Comparison of ENCODE assay signal across 10 cellular contexts in genomic region chr7:101121631-101121995, GRCh38. TPM values are rescaled to one million over a fixed set of nuclear protein-coding genes. Genes with fewer than 3 reads are reported as not detected.
DNase-seq lines count a peak whose midpoint lies in the region; ATAC-seq and TF ChIP-seq lines count a peak whose summit lies in the region.
"Not testable (repeated sequence)": the region's sequence is repeated elsewhere in the genome, so short reads cannot be mapped to it uniquely, and the experiment has no call there.
"Had no signal": no experiment of that assay in that cellular context is flagged by ENCODE, and none has a peak within 500 bp of the region (broad histone marks: within the 10 kb centered on the region; RNA-seq: fewer than 3 reads in every experiment).

No MANE protein-coding gene starts in this region.

- POLR2A ChIA-PET in AG04450 (lab: Yijun Ruan, JAX): interaction anchor here (0.7 to 2.1 kb wide), 5 partner anchors 10 to 318 kb away, joined by 4 to 13 read pairs (median 11); partner anchors contain the start of gene TRIM56

- H3K36me3 ChIP-seq in breast epithelium; gastroesophageal sphincter; mesodermal cell (ENCODE audit: control insufficient read depth, insufficient read depth, low read length); psoas muscle (ENCODE audit: insufficient read depth in 1 of 2, low read depth in 1 of 2); thoracic aorta: not testable (repeated sequence)

- not testable (repeated sequence) for H3K4me1 ChIP-seq in breast epithelium
- H3K4me1 ChIP-seq in gastroesophageal sphincter (peaks cover 0 to 44% (median 27%) of the 10 kb centered on the region in 3 donors), mesodermal cell (ENCODE audit: control insufficient read depth, insufficient read depth, low read length, poor library complexity, severe bottlenecking) (peaks cover 72% of the 10 kb centered on the region), psoas muscle (peaks cover 12% of the 10 kb centered on the region), thoracic aorta (ENCODE audit: control insufficient read depth in 1 of 2, low read depth in 2 of 2) (peaks cover 61 to 93% of the 10 kb centered on the region in 2 donors)

- peaks cover 7 to 14% (median 9%) of the 10 kb centered on the region in 3 donors for H3K4me1 Mint-ChIP-seq in IgD-negative memory B cell
- peaks cover 30% of the 10 kb centered on the region for H3K4me1 Mint-ChIP-seq in activated T-cell treated with anti-CD3 and anti-CD28 coated beads, Interleukin-2, amount 50 U/mL, for 72 hours (ENCODE audit: low read depth)

- not testable (repeated sequence) for ATAC-seq in activated T-cell treated with anti-CD3 and anti-CD28 coated beads, Interleukin-2, amount 50 U/mL, for 72 hours (replicated peaks in 1 of 2); gastroesophageal sphincter; psoas muscle; thoracic aorta (ENCODE audit: insufficient number of reproducible peaks, low FRiP score, low read depth)

- H3K4me3 ChIP-seq in AG04450 (ENCODE audit: low read depth, low read length); mesodermal cell (ENCODE audit: extremely low read depth, insufficient read depth, low read length, poor library complexity, severe bottlenecking): not testable (repeated sequence)
- H3K4me3 ChIP-seq in breast epithelium (peak overlapping the region; percentile 29 to 62 (median 41)), gastroesophageal sphincter (peak overlapping the region in 1 of 2 donors; percentile 45), psoas muscle (peak overlapping the region; percentile 56), thoracic aorta (peak overlapping the region; percentile 68)

- peak overlapping the region; percentile 99 for H3K27ac ChIP-seq in AG04450 (ENCODE audit: low read depth, low read length)
- peak overlapping the region; percentile 69 to 90 for H3K27ac ChIP-seq in breast epithelium
- H3K27ac ChIP-seq in gastroesophageal sphincter: peak overlapping the region; percentile 71 to 89 (median 86)
- peak overlapping the region; percentile 98 for H3K27ac ChIP-seq in mesodermal cell (ENCODE audit: low read depth, low read length, severe bottlenecking)
- not testable (repeated sequence) for H3K27ac ChIP-seq in psoas muscle
- peak overlapping the region; percentile 88 to 93 for H3K27ac ChIP-seq in thoracic aorta

- H3K36me3 Mint-ChIP-seq in IgD-negative memory B cell; activated T-cell treated with anti-CD3 and anti-CD28 coated beads, Interleukin-2, amount 50 U/mL, for 72 hours (ENCODE audit: insufficient read depth in 2 of 2): not testable (repeated sequence)

- H3K27me3 Mint-ChIP-seq in IgD-negative memory B cell: peaks cover 20% of the 10 kb centered on the region
- H3K27me3 Mint-ChIP-seq in activated T-cell treated with anti-CD3 and anti-CD28 coated beads, Interleukin-2, amount 50 U/mL, for 72 hours (ENCODE audit: low read depth): peaks cover 50% of the 10 kb centered on the region

- not testable (repeated sequence) for H3K27ac Mint-ChIP-seq in IgD-negative memory B cell; activated T-cell treated with anti-CD3 and anti-CD28 coated beads, Interleukin-2, amount 50 U/mL, for 72 hours

- TF ChIP-seq CTCF in AG04450 (IDR thresholded peaks at IDR 0.05; ENCODE audit: low read depth, low read length); breast epithelium (IDR thresholded peaks at IDR 0.05); gastroesophageal sphincter (IDR thresholded peaks at IDR 0.05); psoas muscle (IDR thresholded peaks at IDR 0.05); thoracic aorta (IDR thresholded peaks at IDR 0.05): not testable (repeated sequence)

- intact Hi-C loops in breast epithelium (cut with DNase I; ENCODE audit: low total_unique reads); psoas muscle (cut with DNase I): not testable (repeated sequence)

- not testable (repeated sequence) for H3K9me3 Mint-ChIP-seq in IgD-negative memory B cell; activated T-cell treated with anti-CD3 and anti-CD28 coated beads, Interleukin-2, amount 50 U/mL, for 72 hours

- not testable (repeated sequence) for TF ChIP-seq EP300 in gastroesophageal sphincter (IDR thresholded peaks at IDR 0.05)

- CTCF ChIA-PET in AG04450 (lab: Charles Lee): not testable (repeated sequence)

- H3K9me3 ChIP-seq in AG04450 (ENCODE audit: control insufficient read depth, insufficient read depth, low read length); breast epithelium; gastroesophageal sphincter; mesodermal cell (ENCODE audit: control insufficient read depth, low read length); psoas muscle; thoracic aorta: not testable (repeated sequence)

- not testable (repeated sequence) for H3K27me3 ChIP-seq in AG04450 (ENCODE audit: control insufficient read depth, insufficient read depth, low read length); breast epithelium; gastroesophageal sphincter; thoracic aorta (replicated peaks; ENCODE audit: insufficient read depth)
- peaks cover 0 to 57% (median 2%) of the 10 kb centered on the region in 3 donors for H3K27me3 ChIP-seq in psoas muscle (ENCODE audit: insufficient read depth in 3 of 3, low read length in 2 of 3)

- DNase-seq in AG04450 (ENCODE audit: low read depth, low spot score); activated T-cell treated with anti-CD3 and anti-CD28 coated beads, Interleukin-2, amount 50 U/mL, for 72 hours; breast epithelium (ENCODE audit: low spot score in 2 of 2); psoas muscle; thoracic aorta (ENCODE audit: low spot score): not testable (repeated sequence)

- WGBS in gastroesophageal sphincter (ENCODE audit: low coverage in 1 of 2), 2 donors: 0 to 45% methylated on average over 2 to 9 of the region's 9 CpGs
- WGBS in mesodermal cell (ENCODE audit: insufficient coverage in 2 of 2), 2 experiments: 82 to 87% methylated on average over 2 to 3 of the region's 9 CpGs
- 61 to 65% (median 62%) methylated on average over 8 of the region's 9 CpGs for WGBS in psoas muscle, 3 donors

- not testable (repeated sequence) for TF ChIP-seq POLR2A in breast epithelium (IDR thresholded peaks at IDR 0.05); gastroesophageal sphincter (IDR thresholded peaks at IDR 0.05)

- peak overlapping the region in 3 of 4 donors; percentile 70 to 89 (median 88) for H3K4me3 Mint-ChIP-seq in IgD-negative memory B cell
- H3K4me3 Mint-ChIP-seq in activated T-cell treated with anti-CD3 and anti-CD28 coated beads, Interleukin-2, amount 50 U/mL, for 72 hours: peak overlapping the region; percentile 71 to 80

RNA-seq across cellular contexts. Expression of gene SERPINE1, which starts 5.3 kb away (rescaled TPM):
- polyA plus RNA-seq in AG04450 (2011; rRNA removed): 356 and 417 TPM in 2 replicates
- polyA minus RNA-seq in AG04450 (2011; rRNA and poly(A)+ RNA removed): 363 and 484 TPM in 2 replicates
- not detected for polyA plus RNA-seq in IgD-negative memory B cell
- under 1 TPM in 1 of 2 donors, not detected in 1; 0.14 TPM for total RNA-seq in activated T-cell treated with anti-CD3 and anti-CD28 coated beads, Interleukin-2, amount 50 U/mL, for 72 hours
- 10 to 100 TPM in 1 of 3 donors, 1 to 10 TPM in 2; 6.2 to 24.3 (median 7.4) TPM for total RNA-seq in breast epithelium
- total RNA-seq in gastroesophageal sphincter: 10 to 100 TPM in 3 of 4 donors, 1 to 10 TPM in 1; 5.4 to 75.3 (median 19.6) TPM
- 150 TPM for polyA plus RNA-seq in mesodermal cell (2013, experiment 1 of 2)
- 117 TPM for polyA plus RNA-seq in mesodermal cell (2013, experiment 2 of 2)
- total RNA-seq in psoas muscle: 10 to 100 TPM in 1 of 4 donors, 1 to 10 TPM in 3; 7.1 to 14.4 (median 7.4) TPM
- 100 to 1,000 TPM in 1 of 3 donors, 1 to 10 TPM in 2; 4.3 to 269 (median 5.9) TPM for polyA plus RNA-seq in psoas muscle
- total RNA-seq in thoracic aorta: 1,000 to 10,000 TPM in 1 of 2 donors, 100 to 1,000 TPM in 1; 542 to 1,009 TPM
- polyA plus RNA-seq: CD8-positive, alpha-beta memory T cell had no signal

RNA-seq across cellular contexts. Expression of gene AP1S1, which starts 32.7 kb away (rescaled TPM):
- polyA plus RNA-seq in AG04450 (2011; rRNA removed) (197 and 227 TPM in 2 replicates), IgD-negative memory B cell (8.3 TPM), psoas muscle (10 to 100 TPM; 11.1 to 29.9 (median 17.8) TPM)
- 93.2 and 93.4 TPM in 2 replicates for polyA minus RNA-seq in AG04450 (2011; rRNA and poly(A)+ RNA removed)
- 10 to 100 TPM; 23.4 to 28.4 TPM for total RNA-seq in activated T-cell treated with anti-CD3 and anti-CD28 coated beads, Interleukin-2, amount 50 U/mL, for 72 hours
- total RNA-seq in breast epithelium (10 to 100 TPM; 29.6 to 55.7 (median 44.6) TPM), gastroesophageal sphincter (10 to 100 TPM; 21.9 to 69.5 (median 34.3) TPM), psoas muscle (1 to 10 TPM; 5.7 to 7.1 (median 6.6) TPM), thoracic aorta (10 to 100 TPM; 11.9 to 33.0 TPM)
- 98.7 TPM for polyA plus RNA-seq in mesodermal cell (2013, experiment 1 of 2)
- polyA plus RNA-seq in mesodermal cell (2013, experiment 2 of 2): 82.7 TPM

RNA-seq across cellular contexts. Expression of gene TRIM56, which starts 36.3 kb away (rescaled TPM):
- polyA plus RNA-seq in AG04450 (2011; rRNA removed) (4.0 and 5.3 TPM in 2 replicates), IgD-negative memory B cell (15.0 TPM), psoas muscle (10 to 100 TPM in 1 of 3 donors, 1 to 10 TPM in 2; 3.2 to 13.3 (median 5.8) TPM)
- 9.3 and 12.8 TPM in 2 replicates for polyA minus RNA-seq in AG04450 (2011; rRNA and poly(A)+ RNA removed)
- total RNA-seq in activated T-cell treated with anti-CD3 and anti-CD28 coated beads, Interleukin-2, amount 50 U/mL, for 72 hours: 10 to 100 TPM; 44.5 to 50.2 TPM
- total RNA-seq in breast epithelium (10 to 100 TPM; 14.1 to 21.6 (median 19.9) TPM), gastroesophageal sphincter (10 to 100 TPM; 15.0 to 26.4 (median 23.0) TPM), psoas muscle (10 to 100 TPM; 10.1 to 15.7 (median 13.8) TPM), thoracic aorta (10 to 100 TPM; 32.1 to 44.5 TPM)
- 4.3 TPM for polyA plus RNA-seq in mesodermal cell (2013, experiment 1 of 2)
- polyA plus RNA-seq in mesodermal cell (2013, experiment 2 of 2): 4.8 TPM

RNA-seq across cellular contexts. Expression of gene VGF, which starts 43.8 kb away (rescaled TPM):
- 0.16 and 0.38 TPM in 2 replicates for polyA plus RNA-seq in AG04450 (2011; rRNA removed)
- polyA minus RNA-seq in AG04450 (2011; rRNA and poly(A)+ RNA removed): 0.13 and 0.28 TPM in 2 replicates
- polyA plus RNA-seq in IgD-negative memory B cell: not detected
- total RNA-seq in activated T-cell treated with anti-CD3 and anti-CD28 coated beads, Interleukin-2, amount 50 U/mL, for 72 hours: under 1 TPM in 1 of 2 donors, not detected in 1; 0.19 TPM
- under 1 TPM in 1 of 3 donors, not detected in 2; 0.16 TPM for total RNA-seq in breast epithelium
- under 1 TPM in 2 of 4 donors, not detected in 2; 0.25 to 0.27 TPM for total RNA-seq in gastroesophageal sphincter
- 79.3 TPM for polyA plus RNA-seq in mesodermal cell (2013, experiment 1 of 2)
- polyA plus RNA-seq in mesodermal cell (2013, experiment 2 of 2): 56.9 TPM
- under 1 TPM in 1 of 4 donors, not detected in 3; 0.10 TPM for total RNA-seq in psoas muscle
- polyA plus RNA-seq in psoas muscle: 1 to 10 TPM in 1 of 3 donors, under 1 TPM in 1, not detected in 1; 0.03 to 4.3 TPM
- not detected for total RNA-seq in thoracic aorta
- polyA plus RNA-seq: CD8-positive, alpha-beta memory T cell had no signal

RNA-seq across cellular contexts. Expression of gene NAT16, which starts 58.5 kb away (rescaled TPM):
- polyA plus RNA-seq in AG04450 (2011; rRNA removed) (0.02 and 0.05 TPM in 2 replicates), IgD-negative memory B cell (not detected), psoas muscle (under 1 TPM in 1 of 3 donors, not detected in 2; 0.01 TPM)
- polyA minus RNA-seq in AG04450 (2011; rRNA and poly(A)+ RNA removed): not detected in 2 replicates
- total RNA-seq in activated T-cell treated with anti-CD3 and anti-CD28 coated beads, Interleukin-2, amount 50 U/mL, for 72 hours: not detected
- total RNA-seq in breast epithelium (not detected), gastroesophageal sphincter (not detected), psoas muscle (not detected), thoracic aorta (not detected)
- 0.70 TPM for polyA plus RNA-seq in mesodermal cell (2013, experiment 1 of 2)
- polyA plus RNA-seq in mesodermal cell (2013, experiment 2 of 2): 0.20 TPM
- total RNA-seq: CD8-positive, alpha-beta memory T cell; Daoy had no signal
- polyA plus RNA-seq: CD8-positive, alpha-beta memory T cell had no signal

Comparison
In these comparisons a context has a peak if more than half of its experiments do, and no peak if none do; other contexts are left out.
1. RNA of gene SERPINE1, which starts 5.3 kb away (total RNA-seq): 542 to 1,009 TPM in thoracic aorta; 5.4 to 75.3 TPM in gastroesophageal sphincter, 7.1 to 14.4 TPM in psoas muscle, 6.2 to 24.3 TPM in breast epithelium and 0.14 TPM in activated T-cell treated with anti-CD3 and anti-CD28 coated beads, Interleukin-2, amount 50 U/mL, for 72 hours; every median in the first group is over 4 times any median in the second.